Comparison of ENCODE assay signal across 19 cellular contexts in genomic region chr2:159096896-159097295, GRCh38.
A peak's percentile ranks its signal among the peaks of the same experiment; 100 is the strongest.
DNase-seq lines count a peak whose midpoint lies in the region; ATAC-seq and TF ChIP-seq lines count a peak whose summit lies in the region.
"Had no signal": no experiment of that assay in that cellular context is flagged by ENCODE, and none has a peak within 500 bp of the region (broad histone marks: within the 10 kb centered on the region; RNA-seq: fewer than 3 reads in every experiment).

No MANE protein-coding gene starts in this region.

- peaks cover 51% of the 10 kb centered on the region for H3K4me1 ChIP-seq in Panc1 (ENCODE audit: control insufficient read depth, insufficient read depth, low read length)

- peaks cover 13% of the 10 kb centered on the region for H3K9me3 Mint-ChIP-seq in mesothelial cell of epicardium

- BruUV-seq in Panc1 (replicated peaks; lab: Mats Ljungman, UMichigan) = no TSS peak

- no peaks in the 10 kb centered on the region for H3K27me3 ChIP-seq in Panc1 (ENCODE audit: control insufficient read depth, insufficient read depth, low read length)
- H3K27me3 ChIP-seq: esophagus muscularis mucosa had no signal

- DNase-seq in AG20443 (ENCODE audit: low spot score) = peak; percentile 40
- no peak for DNase-seq in Panc1 (ENCODE audit: low read depth, low spot score)
- DNase-seq in mesothelial cell of epicardium (ENCODE audit: low spot score in 2 of 2, unreplicated experiment in 2 of 2) = no peak
- no peak for DNase-seq in COR-L47 (lab: John Stamatoyannopoulos, UW)
- no peak for DNase-seq in NCI-H2196 (lab: John Stamatoyannopoulos, UW; ENCODE audit: unreplicated experiment)
- DNase-seq in NCI-H1930 (lab: John Stamatoyannopoulos, UW) = no peak
- DNase-seq in T1000 (lab: John Stamatoyannopoulos, UW) = no peak
- DNase-seq: activated CD4-positive, alpha-beta T cell treated with anti-CD3 and anti-CD28 coated beads, Interleukin-2, amount 10 ng/mL, durations not matched to agents 24 days and 14 days; activated naive CD8-positive, alpha-beta T cell treated with anti-CD3 and anti-CD28 coated beads for 36 hours; CD8-positive, alpha-beta T cell; naive thymus-derived CD4-positive, alpha-beta T cell; NCI-H2029 treated with DMSO at 0.1 percent for 48 hours; NCI-H446 treated with DMSO at 0.1 percent for 48 hours; stimulated activated CD4-positive, alpha-beta T cell treated with anti-CD3 and anti-CD28 coated beads, Interleukin-4, amount 100 ng/mL, for 1 hour; SW 1271 had no signal

- peaks cover 3% of the 10 kb centered on the region; the same call in 1 of the 2 replicates for H3K9me3 ChIP-seq in Panc1 (ENCODE audit: control insufficient read depth, insufficient read depth, low read depth, low read length)

- no peaks in the 10 kb centered on the region; the same call in 1 of the 2 replicates for H3K36me3 ChIP-seq in Panc1 (ENCODE audit: control insufficient read depth, insufficient read depth, low read length)

- peak overlapping the region; percentile 84 for H3K27ac Mint-ChIP-seq in mesothelial cell of epicardium
- H3K27ac Mint-ChIP-seq: activated CD4-positive, alpha-beta T cell treated with anti-CD3 and anti-CD28 coated beads, Interleukin-2, amount 10 ng/mL, durations not matched to agents 24 days and 14 days; activated naive CD8-positive, alpha-beta T cell treated with anti-CD3 and anti-CD28 coated beads for 36 hours; activated T-helper 17 cell treated with anti-CD3 and anti-CD28 coated beads, Interleukin-2, amount 50 U/mL, for 72 hours; CD8-positive, alpha-beta T cell had no signal

- POLR2A ChIA-PET in Panc1 (lab: Charles Lee) = no interaction called here

- intact Hi-C loops in Panc1 (cut with micrococcal nuclease; ENCODE audit: unreplicated experiment) = no loop called here

- no peak overlapping the region for H3K4me3 Mint-ChIP-seq in mesothelial cell of epicardium
- H3K4me3 Mint-ChIP-seq: activated CD4-positive, alpha-beta T cell treated with anti-CD3 and anti-CD28 coated beads, Interleukin-2, amount 10 ng/mL, durations not matched to agents 24 days and 14 days; activated naive CD8-positive, alpha-beta T cell treated with anti-CD3 and anti-CD28 coated beads for 36 hours; activated T-helper 17 cell treated with anti-CD3 and anti-CD28 coated beads, Interleukin-2, amount 50 U/mL, for 72 hours; CD8-positive, alpha-beta T cell; naive thymus-derived CD4-positive, alpha-beta T cell had no signal

- peak overlapping the region; percentile 84 for H3K27ac ChIP-seq in Panc1 (ENCODE audit: low read length)
- H3K27ac ChIP-seq: KMS-11 had no signal

- TF ChIP-seq CTCF in Panc1 (IDR thresholded peaks at IDR 0.05) = no peak
- no peak for TF ChIP-seq CTCF in mesothelial cell of epicardium (IDR thresholded peaks at IDR 0.05; ENCODE audit: unreplicated experiment)

- peaks cover 23% of the 10 kb centered on the region for H3K36me3 Mint-ChIP-seq in mesothelial cell of epicardium

- CTCF ChIA-PET in Panc1 (lab: Charles Lee) = no interaction called here

- in situ Hi-C loops in Panc1 (cut with HindIII; ENCODE audit: low pct_unique_long_range_greater_than_20kb, low sequenced_read_pairs) = no loop called here

- H3K27me3 Mint-ChIP-seq in mesothelial cell of epicardium (ENCODE audit: low read depth) = no peaks in the 10 kb centered on the region
- H3K27me3 Mint-ChIP-seq: activated CD4-positive, alpha-beta T cell treated with anti-CD3 and anti-CD28 coated beads, Interleukin-2, amount 10 ng/mL, durations not matched to agents 24 days and 14 days; activated naive CD8-positive, alpha-beta T cell treated with anti-CD3 and anti-CD28 coated beads for 36 hours; activated T-helper 17 cell treated with anti-CD3 and anti-CD28 coated beads, Interleukin-2, amount 50 U/mL, for 72 hours; naive thymus-derived CD4-positive, alpha-beta T cell had no signal

- ATAC-seq in Panc1 (no peak), esophagus mucosa (peak; percentile 81)
- ATAC-seq: activated T-helper 17 cell treated with anti-CD3 and anti-CD28 coated beads, Interleukin-2, amount 50 U/mL, for 72 hours; CD8-positive, alpha-beta T cell; naive thymus-derived CD4-positive, alpha-beta T cell had no signal

- H3K4me3 ChIP-seq in Panc1 (ENCODE audit: low read depth in 2 of 2, low read length in 2 of 2) = no peak overlapping the region
- H3K4me3 ChIP-seq: esophagus muscularis mucosa had no signal

- H3K4me1 Mint-ChIP-seq in mesothelial cell of epicardium = peaks cover 72% of the 10 kb centered on the region
